ENCODE assay signal across 15 cellular contexts in genomic region chr18:8771930-8772329, GRCh38.
DNase-seq lines count a peak whose midpoint lies in the region; ATAC-seq, FAIRE-seq and TF ChIP-seq lines count a peak whose summit lies in the region.
"Had no signal": no experiment of that assay in that cellular context is flagged by ENCODE, and none has a peak within 500 bp of the region (broad histone marks: within the 10 kb centered on the region; RNA-seq: fewer than 3 reads in every experiment).

No MANE protein-coding gene starts in this region.

- no peak overlapping the region for H3K4me3 Mint-ChIP-seq in activated CD4-positive, alpha-beta memory T cell treated with anti-CD3 and anti-CD28 coated beads for 36 hours
- no peak overlapping the region for H3K4me3 Mint-ChIP-seq in CD14-positive monocyte
- H3K4me3 Mint-ChIP-seq: HFFc6, T-helper 17 cell had no signal

- TF ChIP-seq CTCF in esophagus muscularis mucosa (IDR thresholded peaks at IDR 0.05) (no peak), CD14-positive monocyte (IDR thresholded peaks at IDR 0.05) (no peak)

- H3K9me3 ChIP-seq in esophagus muscularis mucosa = no peaks in the 10 kb centered on the region

- H3K27me3 Mint-ChIP-seq in activated CD4-positive, alpha-beta memory T cell treated with anti-CD3 and anti-CD28 coated beads for 36 hours = no peaks in the 10 kb centered on the region
- peaks cover 0 to 7% (median 0%) of the 10 kb centered on the region in 3 donors for H3K27me3 Mint-ChIP-seq in CD14-positive monocyte (ENCODE audit: low read depth in 3 of 3)
- H3K27me3 Mint-ChIP-seq: T-helper 17 cell had no signal

- H3K4me3 ChIP-seq in esophagus muscularis mucosa = no peak overlapping the region

- no peak overlapping the region for H3K27ac Mint-ChIP-seq in activated CD4-positive, alpha-beta memory T cell treated with anti-CD3 and anti-CD28 coated beads for 36 hours
- no peak overlapping the region for H3K27ac Mint-ChIP-seq in CD14-positive monocyte
- H3K27ac Mint-ChIP-seq: HFFc6, T-helper 17 cell had no signal

- TF ChIP-seq EP300 in esophagus muscularis mucosa (IDR thresholded peaks at IDR 0.05) = no peak

- H3K9me3 Mint-ChIP-seq in activated CD4-positive, alpha-beta memory T cell treated with anti-CD3 and anti-CD28 coated beads for 36 hours = no peaks in the 10 kb centered on the region
- no peaks in the 10 kb centered on the region for H3K9me3 Mint-ChIP-seq in CD14-positive monocyte
- H3K9me3 Mint-ChIP-seq: HFFc6 had no signal

- no peaks in the 10 kb centered on the region for H3K27me3 ChIP-seq in esophagus muscularis mucosa
- H3K27me3 ChIP-seq: brain microvascular endothelial cell had no signal

- TF ChIP-seq POLR2A in esophagus muscularis mucosa (IDR thresholded peaks at IDR 0.05; ENCODE audit: low read depth) (no peak), H54 (IDR thresholded peaks at IDR 0.05; ENCODE audit: low read depth, low read length) (no peak)

- intact Hi-C loops in esophagus muscularis mucosa (cut with DNase I) = no loop called here
- intact Hi-C loops in sciatic nerve (cut with DNase I) = no loop called here
- intact Hi-C loops in activated CD4-positive, alpha-beta memory T cell treated with anti-CD3 and anti-CD28 coated beads for 36 hours (cut with micrococcal nuclease) = no loop called here
- intact Hi-C loops in CD14-positive monocyte (cut with micrococcal nuclease) = no loop called here

- no peak for ATAC-seq in sciatic nerve
- ATAC-seq: T-helper 17 cell had no signal

- H3K27ac ChIP-seq in esophagus muscularis mucosa (replicated peaks in 1 of 4) = peak overlapping the region in 3 of 4 donors; percentile 0 to 47 (median 26)
- H3K27ac ChIP-seq: 22Rv1, brain microvascular endothelial cell had no signal

- 66% methylated on average over 8 of the region's 8 CpGs for WGBS in esophagus muscularis mucosa

- H3K36me3 ChIP-seq in esophagus muscularis mucosa = no peaks in the 10 kb centered on the region

- H3K4me1 ChIP-seq in esophagus muscularis mucosa = peaks cover 0 to 59% (median 53%) of the 10 kb centered on the region in 4 donors

- POLR2A ChIA-PET in activated CD4-positive, alpha-beta memory T cell treated with anti-CD3 and anti-CD28 coated beads for 36 hours (lab: Charles Lee) = no interaction called here

- H3K4me1 Mint-ChIP-seq in activated CD4-positive, alpha-beta memory T cell treated with anti-CD3 and anti-CD28 coated beads for 36 hours (ENCODE audit: low read depth) = no peaks in the 10 kb centered on the region
- H3K4me1 Mint-ChIP-seq in CD14-positive monocyte = no peaks in the 10 kb centered on the region

- H3K36me3 Mint-ChIP-seq in activated CD4-positive, alpha-beta memory T cell treated with anti-CD3 and anti-CD28 coated beads for 36 hours = no peaks in the 10 kb centered on the region
- H3K36me3 Mint-ChIP-seq in CD14-positive monocyte = no peaks in the 10 kb centered on the region

- no peak for FAIRE-seq in H54 (lab: Jason Lieb, UNC)

- CTCF ChIA-PET in activated CD4-positive, alpha-beta memory T cell treated with anti-CD3 and anti-CD28 coated beads for 36 hours (lab: Charles Lee) = no interaction called here

- peak; percentile 60 for DNase-seq in DMS53 (lab: John Stamatoyannopoulos, UW)
- no peak for DNase-seq in DMS53 treated with DMSO at 0.1 percent for 48 hours (lab: John Stamatoyannopoulos, UW; ENCODE audit: unreplicated experiment)
- peak; percentile 59 for DNase-seq in NCI-H524 treated with DMSO at 0.1 percent for 48 hours (lab: John Stamatoyannopoulos, UW)
- no peak for DNase-seq in esophagus muscularis mucosa (ENCODE audit: extremely low spot score)
- peak; percentile 71 for DNase-seq in sciatic nerve (ENCODE audit: low spot score)
- DNase-seq in H54 (ENCODE audit: insufficient read length, low spot score) = no peak
- DNase-seq in activated CD4-positive, alpha-beta memory T cell treated with anti-CD3 and anti-CD28 coated beads for 36 hours = no peak
- DNase-seq in CD14-positive monocyte (ENCODE audit: low spot score) = no peak
- DNase-seq: activated T-cell treated with anti-CD3 and anti-CD28 coated beads for 4 hours, brain microvascular endothelial cell, HFFc6, mesendoderm, NCI-H1436 treated with DMSO at 0.1 percent for 48 hours, T-helper 17 cell had no signal

Comparison
In these comparisons a context has a peak if more than half of its experiments do, and no peak if none do; other contexts are left out.
1. DNase-seq: peak in DMS53 (single experiment), NCI-H524 treated with DMSO at 0.1 percent for 48 hours (single experiment) and sciatic nerve (single experiment); none in DMS53 treated with DMSO at 0.1 percent for 48 hours (single experiment), esophagus muscularis mucosa (single experiment), H54 (single experiment), activated CD4-positive, alpha-beta memory T cell treated with anti-CD3 and anti-CD28 coated beads for 36 hours (single experiment) and CD14-positive monocyte (single experiment).